ENCODE assay signal across 1 cellular context in genomic region chr1:168737446-168737845, GRCh38.
TF ChIP-seq lines count a peak whose summit lies in the region.

No MANE protein-coding gene starts in this region.

TF ChIP-seq in GM23338, 12 proteins besides CTCF, POLR2A, EP300 and RAD21 (continued from another document):
- TF ChIP-seq ZNF462 (CRISPR knock-in tag; IDR thresholded peaks at IDR 0.05), result no peak
- no peak for TF ChIP-seq JUNB (IDR thresholded peaks at IDR 0.05; ENCODE audit: unreplicated experiment)
- no peak for TF ChIP-seq ZNF114 (CRISPR knock-in tag; IDR thresholded peaks at IDR 0.05)
- no peak for TF ChIP-seq ZNF331 (CRISPR knock-in tag; IDR thresholded peaks at IDR 0.05; ENCODE audit: low read depth)
- TF ChIP-seq STAT1 (IDR thresholded peaks at IDR 0.05; ENCODE audit: unreplicated experiment), result no peak
- TF ChIP-seq, protein P1, sequence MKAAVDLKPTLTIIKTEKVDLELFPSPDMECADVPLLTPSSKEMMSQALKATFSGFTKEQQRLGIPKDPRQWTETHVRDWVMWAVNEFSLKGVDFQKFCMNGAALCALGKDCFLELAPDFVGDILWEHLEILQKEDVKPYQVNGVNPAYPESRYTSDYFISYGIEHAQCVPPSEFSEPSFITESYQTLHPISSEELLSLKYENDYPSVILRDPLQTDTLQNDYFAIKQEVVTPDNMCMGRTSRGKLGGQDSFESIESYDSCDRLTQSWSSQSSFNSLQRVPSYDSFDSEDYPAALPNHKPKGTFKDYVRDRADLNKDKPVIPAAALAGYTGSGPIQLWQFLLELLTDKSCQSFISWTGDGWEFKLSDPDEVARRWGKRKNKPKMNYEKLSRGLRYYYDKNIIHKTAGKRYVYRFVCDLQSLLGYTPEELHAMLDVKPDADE (IDR thresholded peaks at IDR 0.05), result no peak
